ENCODE assay signal across 14 cellular contexts in genomic region chr1:34478460-34479076, GRCh38.
A peak's percentile ranks its signal among the peaks of the same experiment; 100 is the strongest.
DNase-seq lines count a peak whose midpoint lies in the region; ATAC-seq and TF ChIP-seq lines count a peak whose summit lies in the region.
"Had no signal": no experiment of that assay in that cellular context is flagged by ENCODE, and none has a peak within 500 bp of the region (broad histone marks: within the 10 kb centered on the region; RNA-seq: fewer than 3 reads in every experiment).

No MANE protein-coding gene starts in this region.

- peaks cover 6% of the 10 kb centered on the region for H3K9me3 Mint-ChIP-seq in WTC11
- H3K9me3 Mint-ChIP-seq in stimulated activated naive B cell treated with anti-CD40 and anti-IgM and Interleukin-4, amounts not matched to agents 10 μg/mL and 1 μg/mL and 100 μg/mL, for 72 hours, result peaks cover 0 to 2% of the 10 kb centered on the region in 2 donors
- H3K9me3 Mint-ChIP-seq: CD4-positive, alpha-beta T cell had no signal

- H3K4me3 ChIP-seq in GM12865 (ENCODE audit: low read depth, low read length), result no peak overlapping the region

- TF ChIP-seq CTCF in GM12865 (IDR thresholded peaks at IDR 0.05; ENCODE audit: insufficient read depth, low read depth, low read length, missing control alignments), result no peak
- no peak for TF ChIP-seq CTCF in WTC11 (IDR thresholded peaks at IDR 0.05)

- no peaks in the 10 kb centered on the region for H3K36me3 Mint-ChIP-seq in WTC11
- H3K36me3 Mint-ChIP-seq in stimulated activated naive B cell treated with anti-CD40 and anti-IgM and Interleukin-4, amounts not matched to agents 10 μg/mL and 1 μg/mL and 100 μg/mL, for 72 hours, result no peaks in the 10 kb centered on the region

- CTCF ChIA-PET in WTC11 (lab: Charles Lee), result interaction anchor here (1.0 to 1.6 kb wide), 2 partner anchors 18 to 374 kb away, joined by 5 to 11 read pairs; no protein-coding TSS in a partner anchor

- H3K4me1 Mint-ChIP-seq in WTC11, result peaks cover 8% of the 10 kb centered on the region
- no peaks in the 10 kb centered on the region for H3K4me1 Mint-ChIP-seq in stimulated activated naive B cell treated with anti-CD40 and anti-IgM and Interleukin-4, amounts not matched to agents 10 μg/mL and 1 μg/mL and 100 μg/mL, for 72 hours

- POLR2A ChIA-PET in WTC11 (lab: Charles Lee), result interaction anchor here (2.0 kb wide), 1 partner anchor 8 kb away, joined by 7 read pairs; no protein-coding TSS in a partner anchor

- no peak overlapping the region for H3K4me3 Mint-ChIP-seq in WTC11
- no peak overlapping the region for H3K4me3 Mint-ChIP-seq in stimulated activated naive B cell treated with anti-CD40 and anti-IgM and Interleukin-4, amounts not matched to agents 10 μg/mL and 1 μg/mL and 100 μg/mL, for 72 hours
- H3K4me3 Mint-ChIP-seq: CD4-positive, alpha-beta T cell had no signal

- ATAC-seq in WTC11 (peak; percentile 55), HG02642 (IDR thresholded peaks at IDR 0.05; ENCODE audit: poor library complexity, unreplicated experiment) (no peak)
- ATAC-seq in stimulated activated naive B cell treated with anti-CD40 and anti-IgM and Interleukin-4, amounts not matched to agents 10 μg/mL and 1 μg/mL and 100 μg/mL, for 72 hours (replicated peaks), result no peak
- ATAC-seq: Panc1 had no signal

- H3K27ac Mint-ChIP-seq in WTC11, result no peak overlapping the region
- H3K27ac Mint-ChIP-seq in stimulated activated naive B cell treated with anti-CD40 and anti-IgM and Interleukin-4, amounts not matched to agents 10 μg/mL and 1 μg/mL and 100 μg/mL, for 72 hours, result no peak overlapping the region
- H3K27ac Mint-ChIP-seq: CD4-positive, alpha-beta T cell had no signal

- DNase-seq in Ammon's horn (ENCODE audit: low spot score), result peak; percentile 4
- peak; percentile 4 for DNase-seq in GM12865 (ENCODE audit: low read depth)
- peak; percentile 12 for DNase-seq in WTC11 (ENCODE audit: low spot score)
- peak; percentile 47 for DNase-seq in iPS-NIHi7 (ENCODE audit: extremely low spot score)
- no peak for DNase-seq in stimulated activated naive B cell treated with anti-CD40 and anti-IgM and Interleukin-4, amounts not matched to agents 10 μg/mL and 1 μg/mL and 100 μg/mL, for 72 hours
- DNase-seq in medulla oblongata (ENCODE audit: extremely low spot score), result no peak
- DNase-seq: Calu3; CD4-positive, alpha-beta T cell; IMR-90; NCI-H446; Right ventricle myocardium superior; SK-N-SH had no signal

- peaks cover 3% of the 10 kb centered on the region for H3K27me3 Mint-ChIP-seq in WTC11 (ENCODE audit: low read depth)
- peaks cover 16 to 26% of the 10 kb centered on the region in 2 donors for H3K27me3 Mint-ChIP-seq in stimulated activated naive B cell treated with anti-CD40 and anti-IgM and Interleukin-4, amounts not matched to agents 10 μg/mL and 1 μg/mL and 100 μg/mL, for 72 hours

TF ChIP-seq in WTC11, 78 proteins besides CTCF, POLR2A, EP300 and RAD21:
- TF ChIP-seq USF1 (CRISPR knock-in tag; IDR thresholded peaks at IDR 0.05), result peak; percentile 70
- TF ChIP-seq EMX1 (CRISPR knock-in tag; IDR thresholded peaks at IDR 0.05), result no peak
- TF ChIP-seq USF2 (CRISPR knock-in tag; IDR thresholded peaks at IDR 0.05), result peak; percentile 74
- no peak for TF ChIP-seq CBFB (CRISPR knock-in tag; IDR thresholded peaks at IDR 0.05; ENCODE audit: low read depth)
- no peak for TF ChIP-seq TCF7 (CRISPR knock-in tag; IDR thresholded peaks at IDR 0.05; ENCODE audit: low read depth)
- no peak for TF ChIP-seq NR1H2 (CRISPR knock-in tag; IDR thresholded peaks at IDR 0.05)
- TF ChIP-seq NFYB (CRISPR knock-in tag; conservative IDR thresholded peaks at IDR 0.05; ENCODE audit: low read depth), result peak; percentile 44; the same call in 1 of the 2 replicates
- TF ChIP-seq MXD4 (CRISPR knock-in tag; IDR thresholded peaks at IDR 0.05; ENCODE audit: borderline replicate concordance), result no peak
- no peak for TF ChIP-seq MYBL2 (CRISPR knock-in tag; IDR thresholded peaks at IDR 0.05)
- no peak for TF ChIP-seq ZNF219 (CRISPR knock-in tag; IDR thresholded peaks at IDR 0.05; ENCODE audit: borderline replicate concordance)
- no peak for TF ChIP-seq ESRRA (CRISPR knock-in tag; IDR thresholded peaks at IDR 0.05; ENCODE audit: borderline replicate concordance)
- TF ChIP-seq ZNF121 (CRISPR knock-in tag; IDR thresholded peaks at IDR 0.05), result no peak
- no peak for TF ChIP-seq ZNF512 (CRISPR knock-in tag; IDR thresholded peaks at IDR 0.05; ENCODE audit: borderline replicate concordance)
- TF ChIP-seq NR2C2 (CRISPR knock-in tag; IDR thresholded peaks at IDR 0.05), result no peak
- no peak for TF ChIP-seq MLX (CRISPR knock-in tag; IDR thresholded peaks at IDR 0.05)

Comparison
In these comparisons a context has a peak if more than half of its experiments do, and no peak if none do; other contexts are left out.
1. DNase-seq: peak in Ammon's horn (single experiment), GM12865 (single experiment), WTC11 (single experiment) and iPS-NIHi7 (single experiment); none in stimulated activated naive B cell treated with anti-CD40 and anti-IgM and Interleukin-4, amounts not matched to agents 10 μg/mL and 1 μg/mL and 100 μg/mL, for 72 hours (single experiment) and medulla oblongata (single experiment).